In genomic region chr5:123084730-123085605, GRCh38 we compare ENCODE assay signal across 21 cellular contexts. TPM values are rescaled to one million over a fixed set of nuclear protein-coding genes. Genes with fewer than 3 reads are reported as not detected.
DNase-seq lines count a peak whose midpoint lies in the region; ATAC-seq and TF ChIP-seq lines count a peak whose summit lies in the region.
"Had no signal": no experiment of that assay in that cellular context is flagged by ENCODE, and none has a peak within 500 bp of the region (broad histone marks: within the 10 kb centered on the region; RNA-seq: fewer than 3 reads in every experiment).

No MANE protein-coding gene starts in this region.

- H3K27me3 Mint-ChIP-seq in GM23338 (ENCODE audit: insufficient read depth, low read depth, poor library complexity) (peaks cover 72% of the 10 kb centered on the region), endodermal cell (ENCODE audit: insufficient read depth) (peaks cover 99% of the 10 kb centered on the region), type B pancreatic cell (peaks cover 97% of the 10 kb centered on the region)

- peaks cover 35% of the 10 kb centered on the region for H3K4me1 Mint-ChIP-seq in GM23338
- peaks cover 17% of the 10 kb centered on the region for H3K4me1 Mint-ChIP-seq in endodermal cell
- peaks cover 14% of the 10 kb centered on the region for H3K4me1 Mint-ChIP-seq in type B pancreatic cell (ENCODE audit: unreplicated experiment)

- H3K4me2 ChIP-seq in GM23338, result peak overlapping the region; percentile 67
- no peak overlapping the region for H3K4me2 ChIP-seq in mesendoderm (ENCODE audit: low read length)
- H3K4me2 ChIP-seq: KMS-11, PC-9 had no signal

- TF ChIP-seq CTCF in GM23338 (conservative IDR thresholded peaks at IDR 0.05; ENCODE audit: low read depth in 2 of 2) (no peak), endodermal cell (conservative IDR thresholded peaks at IDR 0.05) (no peak), GM10266 (IDR thresholded peaks at IDR 0.05; ENCODE audit: control insufficient read depth, insufficient read depth, low read depth, missing control alignments) (no peak), type B pancreatic cell (conservative IDR thresholded peaks at IDR 0.05) (no peak)

- ATAC-seq in GM23338 (no peak), GM19455 (IDR thresholded peaks at IDR 0.05; ENCODE audit: unreplicated experiment) (no peak)
- ATAC-seq: Right ventricle myocardium inferior had no signal

- CTCF ChIA-PET in HEK293T (lab: Yijun Ruan, JAX), result no interaction called here

- DNase-seq in GM23338 (ENCODE audit: low spot score) (peak; percentile 53), HEK293T (ENCODE audit: extremely low spot score) (no peak), endodermal cell (peak; percentile 61), mesendoderm (peak; percentile 36), GM10266 (ENCODE audit: extremely low spot score) (no peak), type B pancreatic cell (ENCODE audit: extremely low spot score, unreplicated experiment) (no peak)
- DNase-seq: DMS53, MM.1S, NCI-H2029, NCI-H345, NCI-H524, NCI-H774, PC-9 had no signal

- H3K79me2 ChIP-seq in GM23338 (replicated peaks; ENCODE audit: insufficient read depth), result no peaks in the 10 kb centered on the region
- H3K79me2 ChIP-seq in mesendoderm (ENCODE audit: control insufficient read depth, insufficient read depth, low read length), result no peaks in the 10 kb centered on the region

- H3K4me1 ChIP-seq in GM23338 (ENCODE audit: insufficient read depth), result peaks cover 30% of the 10 kb centered on the region
- peaks cover 17% of the 10 kb centered on the region for H3K4me1 ChIP-seq in endodermal cell (ENCODE audit: control insufficient read depth, insufficient read depth, low read length)
- peaks cover 5% of the 10 kb centered on the region for H3K4me1 ChIP-seq in mesendoderm (ENCODE audit: control insufficient read depth, low read depth, low read length)
- H3K4me1 ChIP-seq: HAP-1 had no signal

- POLR2A ChIA-PET in HEK293T (lab: Yijun Ruan, JAX), result no interaction called here

- peaks cover 9% of the 10 kb centered on the region; the same call in 1 of the 2 replicates for H4K20me1 ChIP-seq in GM23338 (replicated peaks; ENCODE audit: insufficient read depth)

- H3K9me3 Mint-ChIP-seq in GM23338, result peaks cover 3% of the 10 kb centered on the region; the same call in 2 of the 3 replicates
- H3K9me3 Mint-ChIP-seq in endodermal cell, result no peaks in the 10 kb centered on the region
- H3K9me3 Mint-ChIP-seq in type B pancreatic cell, result no peaks in the 10 kb centered on the region
- H3K9me3 Mint-ChIP-seq: IgD-negative memory B cell had no signal

- H3K36me3 Mint-ChIP-seq in GM23338 (ENCODE audit: low read depth), result no peaks in the 10 kb centered on the region; the same call in 2 of the 3 replicates
- H3K36me3 Mint-ChIP-seq in endodermal cell (ENCODE audit: low read depth), result no peaks in the 10 kb centered on the region
- no peaks in the 10 kb centered on the region for H3K36me3 Mint-ChIP-seq in type B pancreatic cell

- H3K27me3 ChIP-seq in GM23338 (ENCODE audit: insufficient read depth), result peaks cover 89% of the 10 kb centered on the region
- H3K27me3 ChIP-seq in endodermal cell (ENCODE audit: control insufficient read depth, insufficient read depth, low read length, poor library complexity, severe bottlenecking), result peaks cover 100% of the 10 kb centered on the region
- peaks cover 36% of the 10 kb centered on the region for H3K27me3 ChIP-seq in mesendoderm (ENCODE audit: insufficient read depth, low read length, poor library complexity)

- H4K5ac ChIP-seq in mesendoderm (ENCODE audit: low read length), result no peak overlapping the region

- no peak overlapping the region for H2BK5ac ChIP-seq in mesendoderm (ENCODE audit: low read length)

- no peaks in the 10 kb centered on the region for H3K9me3 ChIP-seq in endodermal cell (ENCODE audit: control insufficient read depth, low read length)
- H3K9me3 ChIP-seq: HAP-1 had no signal

- H3K27ac ChIP-seq in GM23338 (ENCODE audit: low read depth) (no peak overlapping the region), endodermal cell (ENCODE audit: low read depth, low read length) (no peak overlapping the region), mesendoderm (ENCODE audit: low read depth, low read length) (no peak overlapping the region)
- H3K27ac ChIP-seq: KMS-11, PC-9, SJSA1 had no signal

- H3K4me3 ChIP-seq in GM23338 (peak overlapping the region; percentile 82), endodermal cell (ENCODE audit: low read length) (no peak overlapping the region), mesendoderm (ENCODE audit: low read length) (no peak overlapping the region)
- H3K4me3 ChIP-seq: HAP-1, PC-9, SJSA1 had no signal

- H3K9me2 ChIP-seq in GM23338 (ENCODE audit: insufficient read depth), result no peaks in the 10 kb centered on the region

- 68 to 73% methylated on average over 7 to 9 of the region's 9 CpGs for WGBS in endodermal cell (ENCODE audit: insufficient coverage in 1 of 2, insufficient read length in 1 of 2), 2 experiments
- WGBS in mesendoderm (ENCODE audit: extremely low coverage, insufficient coverage, low lambda C conversion rate), result no CpG with 5 or more reads among the region's 9 CpGs

- H3K4ac ChIP-seq in mesendoderm (ENCODE audit: low read depth, low read length), result no peak overlapping the region

- H2BK120ac ChIP-seq in mesendoderm (ENCODE audit: low read depth, low read length), result no peak overlapping the region

- no peaks in the 10 kb centered on the region for H3K79me1 ChIP-seq in mesendoderm (ENCODE audit: low read length)

- no peak overlapping the region for H2BK15ac ChIP-seq in mesendoderm (replicated peaks; ENCODE audit: low read depth)

- H3K27ac Mint-ChIP-seq in GM23338, result no peak overlapping the region
- no peak overlapping the region for H3K27ac Mint-ChIP-seq in endodermal cell
- no peak overlapping the region for H3K27ac Mint-ChIP-seq in type B pancreatic cell

- H3K18ac ChIP-seq in mesendoderm (ENCODE audit: low read length), result no peak overlapping the region

- H3K36me3 ChIP-seq in GM23338 (ENCODE audit: insufficient read depth), result no peaks in the 10 kb centered on the region
- H3K36me3 ChIP-seq in endodermal cell (ENCODE audit: control insufficient read depth, insufficient read depth, low read length), result no peaks in the 10 kb centered on the region
- no peaks in the 10 kb centered on the region for H3K36me3 ChIP-seq in mesendoderm (ENCODE audit: control insufficient read depth, insufficient read depth, low read length)
- H3K36me3 ChIP-seq: HAP-1 had no signal

- H4K8ac ChIP-seq in mesendoderm (ENCODE audit: low read depth, low read length), result no peak overlapping the region

- H3K23ac ChIP-seq in mesendoderm (ENCODE audit: low read length), result no peak overlapping the region

- H3K4me3 Mint-ChIP-seq in GM23338, result peak overlapping the region; percentile 78
- no peak overlapping the region for H3K4me3 Mint-ChIP-seq in endodermal cell
- H3K4me3 Mint-ChIP-seq in type B pancreatic cell, result no peak overlapping the region

- H3K56ac ChIP-seq in mesendoderm (ENCODE audit: low read length), result no peak overlapping the region

- no peak overlapping the region for H2AK5ac ChIP-seq in mesendoderm (ENCODE audit: low read length)

- no peaks in the 10 kb centered on the region for H3F3A ChIP-seq in GM23338 (replicated peaks; ENCODE audit: low read depth)

- no peak overlapping the region for H2AFZ ChIP-seq in GM23338
- H2AFZ ChIP-seq: PC-9 had no signal

- H3K9ac ChIP-seq in endodermal cell (ENCODE audit: extremely low read depth, low read length, poor library complexity, severe bottlenecking) (no peak overlapping the region), mesendoderm (ENCODE audit: low read length) (no peak overlapping the region)
- H3K9ac ChIP-seq: KMS-11 had no signal

TF ChIP-seq in GM23338, 12 proteins besides CTCF, POLR2A, EP300 and RAD21:
- peak; percentile 52 for TF ChIP-seq EZH2 (IDR thresholded peaks at IDR 0.05; ENCODE audit: low read depth, unreplicated experiment)
- TF ChIP-seq NANOG (IDR thresholded peaks at IDR 0.05; ENCODE audit: borderline replicate concordance), result no peak

TF ChIP-seq in HEK293T, 16 proteins besides CTCF, POLR2A, EP300 and RAD21:
- no peak for TF ChIP-seq LEF1 (IDR thresholded peaks at IDR 0.05; ENCODE audit: borderline replicate concordance)
- TF ChIP-seq TARDBP (IDR thresholded peaks at IDR 0.05), result no peak
- no peak for TF ChIP-seq SP1 (IDR thresholded peaks at IDR 0.05)
- no peak for TF ChIP-seq CTBP1 (IDR thresholded peaks at IDR 0.05; ENCODE audit: borderline replicate concordance)
- TF ChIP-seq FOXM1 (IDR thresholded peaks at IDR 0.05; ENCODE audit: borderline replicate concordance), result no peak
- TF ChIP-seq PKNOX1 (IDR thresholded peaks at IDR 0.05), result peak; percentile 28; the same call in 1 of the 2 replicates
- TF ChIP-seq ARNT (IDR thresholded peaks at IDR 0.05), result no peak

RNA-seq across cellular contexts. Expression of gene PRDM6, which starts 4.1 kb away (rescaled TPM):
- 0.12 and 0.14 TPM in 2 replicates for total RNA-seq in GM23338 (2014; rRNA removed; shearing (Covaris generic))
- polyA plus RNA-seq in GM23338 (2016; fragmentation: Nextera tagmentation; extraction: Ambion mirVana), result 0.05 TPM in 2 replicates
- total RNA-seq in endodermal cell (under 1 TPM; 0.13 to 0.66 TPM), type B pancreatic cell (ENCODE audit: low replicate concordance) (1.1 and 3.2 TPM in 2 replicates)
- 0.43 TPM for polyA plus RNA-seq in endodermal cell (2013, experiment 1 of 2)
- 0.33 TPM for polyA plus RNA-seq in endodermal cell (2013, experiment 2 of 2)
- polyA plus RNA-seq in mesendoderm (2013, experiment 1 of 2), result 0.25 TPM
- polyA plus RNA-seq in mesendoderm (2013, experiment 2 of 2), result 0.14 TPM
- total RNA-seq: G401, RPMI7951 had no signal
- polyA plus RNA-seq: IgD-negative memory B cell had no signal

RNA-seq across cellular contexts. Expression of gene PPIC, which starts 48.4 kb away (rescaled TPM):
- 13.9 and 21.3 TPM in 2 replicates for total RNA-seq in GM23338 (2014; rRNA removed; shearing (Covaris generic))
- polyA plus RNA-seq in GM23338 (2016; fragmentation: Nextera tagmentation; extraction: Ambion mirVana), result 19.9 and 21.0 TPM in 2 replicates
- total RNA-seq in endodermal cell, result 10 to 100 TPM; 25.7 to 36.4 TPM
- polyA plus RNA-seq in endodermal cell (2013, experiment 1 of 2), result 7.3 TPM
- polyA plus RNA-seq in endodermal cell (2013, experiment 2 of 2), result 8.8 TPM
- polyA plus RNA-seq in mesendoderm (2013, experiment 1 of 2), result 6.2 TPM
- 5.8 TPM for polyA plus RNA-seq in mesendoderm (2013, experiment 2 of 2)
- 23.4 and 57.7 TPM in 2 replicates for total RNA-seq in type B pancreatic cell (ENCODE audit: low replicate concordance)
- polyA plus RNA-seq: IgD-negative memory B cell had no signal

Comparison
In these comparisons a context has a peak if more than half of its experiments do, and no peak if none do; other contexts are left out.
1. DNase-seq: peak in GM23338 (single experiment), endodermal cell (single experiment) and mesendoderm (single experiment); none in HEK293T (single experiment), GM10266 (single experiment) and type B pancreatic cell (single experiment).